In the genomic region with DNA sequence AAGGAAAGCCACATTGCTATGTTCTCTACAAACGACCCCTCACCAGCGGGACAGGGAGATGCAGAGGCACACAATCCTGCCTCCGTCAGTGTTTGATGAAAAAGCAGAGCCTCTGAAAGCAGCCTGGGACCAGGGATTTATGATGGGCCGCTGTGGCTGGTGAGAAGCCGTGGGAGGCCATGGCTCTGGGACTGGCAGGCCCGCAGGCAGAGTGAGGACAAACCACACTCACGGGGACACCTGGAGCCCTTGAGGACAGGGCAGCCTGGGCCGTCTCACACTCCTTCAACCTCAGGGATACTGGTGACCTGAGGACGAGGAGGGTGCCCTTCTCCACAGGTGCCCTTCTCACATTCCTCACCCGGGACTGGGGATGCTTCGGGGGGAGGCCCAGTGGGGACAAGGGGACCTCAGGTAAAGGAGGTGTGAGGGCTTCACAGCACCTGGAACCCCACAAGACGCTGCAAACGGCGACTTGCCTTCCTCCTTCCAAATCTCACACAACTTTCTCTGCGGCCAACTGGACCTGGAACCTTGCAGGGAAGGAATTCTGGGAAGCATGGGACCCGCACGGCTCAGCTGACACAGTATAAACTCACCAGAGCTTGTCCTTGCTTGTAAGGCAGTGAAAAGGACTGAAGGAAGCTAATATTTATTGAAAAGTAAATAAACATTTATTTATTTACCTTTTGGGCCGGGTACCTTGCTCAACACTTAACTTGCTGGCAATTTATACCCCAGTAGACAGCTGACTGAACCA, we compare ENCODE assay signal across 21 cellular contexts. TPM values are rescaled to one million over a fixed set of nuclear protein-coding genes. Genes with fewer than 3 reads are reported as not detected.
DNase-seq lines count a peak whose midpoint lies in the region; ATAC-seq, FAIRE-seq and TF ChIP-seq lines count a peak whose summit lies in the region.
"Had no signal": no experiment of that assay in that cellular context is flagged by ENCODE, and none has a peak within 500 bp of the region (broad histone marks: within the 10 kb centered on the region; RNA-seq: fewer than 3 reads in every experiment).

No MANE protein-coding gene starts in this region.

- H3K4me3 ChIP-seq in HepG2 (replicated peaks in 1 of 3; ENCODE audit: insufficient read depth in 1 of 3, low read depth in 2 of 3, low read length in 3 of 3) (no peak overlapping the region; a peak in 1 of 6 replicates), right lobe of liver (no peak overlapping the region), esophagus muscularis mucosa (no peak overlapping the region)

- TF ChIP-seq CTCF in HepG2 (CRISPR knock-in tag; IDR thresholded peaks at IDR 0.05) (no peak), right lobe of liver (IDR thresholded peaks at IDR 0.05) (no peak), esophagus muscularis mucosa (IDR thresholded peaks at IDR 0.05) (no peak)

- H3K27ac ChIP-seq in HepG2 (ENCODE audit: extremely low read length, insufficient read depth, low read length) (no peak overlapping the region), right lobe of liver (no peak overlapping the region), esophagus muscularis mucosa (replicated peaks in 1 of 4) (no peak overlapping the region)
- H3K27ac ChIP-seq: 22Rv1, C4-2B had no signal

- no peak for DNase-seq in HepG2 (ENCODE audit: low spot score)
- no peak for DNase-seq in right lobe of liver
- DNase-seq in esophagus muscularis mucosa (ENCODE audit: extremely low spot score), result peak; percentile 82
- no peak for DNase-seq in urothelium cell line (ENCODE audit: low spot score)
- no peak for DNase-seq in SKM-1 (lab: John Stamatoyannopoulos, UW; ENCODE audit: unreplicated experiment)
- DNase-seq in NCI-H1930 (lab: John Stamatoyannopoulos, UW), result no peak
- DNase-seq: BE2C; Caco-2; CD4-positive, CD25-positive, alpha-beta regulatory T cell; CD8-positive, alpha-beta T cell; DMS153; DND-41; H9 had no signal

- no peak for TF ChIP-seq POLR2A in HepG2 (IDR thresholded peaks at IDR 0.05; ENCODE audit: insufficient read depth in 1 of 2, low read depth in 2 of 2, low read length in 2 of 2)
- no peak for TF ChIP-seq POLR2A in right lobe of liver (IDR thresholded peaks at IDR 0.05)
- no peak for TF ChIP-seq POLR2A in esophagus muscularis mucosa (IDR thresholded peaks at IDR 0.05; ENCODE audit: low read depth)

- H3K36me3 ChIP-seq in HepG2 (replicated peaks in 1 of 2; ENCODE audit: control insufficient read depth in 1 of 2, insufficient read depth in 2 of 2, low read length in 2 of 2) (no peaks in the 10 kb centered on the region), right lobe of liver (no peaks in the 10 kb centered on the region), esophagus muscularis mucosa (no peaks in the 10 kb centered on the region)
- H3K36me3 ChIP-seq: BE2C had no signal

- no peak overlapping the region for H2AFZ ChIP-seq in HepG2 (ENCODE audit: low read length)

- intact Hi-C loops in HepG2 (cut with micrococcal nuclease; ENCODE audit: unreplicated experiment), result loop anchor here (10.0 kb wide), 2 partner anchors 232 to 502 kb away; no protein-coding TSS in a partner anchor
- intact Hi-C loops in right lobe of liver (cut with DNase I), result no loop called here
- intact Hi-C loops in esophagus muscularis mucosa (cut with DNase I), result loop anchor here (10.0 kb wide), 1 partner anchor 522 kb away; no protein-coding TSS in a partner anchor

- no peak for TF ChIP-seq RAD21 in HepG2 (CRISPR knock-in tag; IDR thresholded peaks at IDR 0.05)

- CTCF ChIA-PET in HepG2 (lab: Yijun Ruan, JAX; ENCODE audit: low intra/inter-chr PET ratio, low total read pairs), result no interaction called here

- no peaks in the 10 kb centered on the region for H3K79me2 ChIP-seq in HepG2 (ENCODE audit: insufficient read depth, low read length)

- no peak overlapping the region for H3K9ac ChIP-seq in HepG2 (ENCODE audit: insufficient read depth, low read depth, low read length)

- no TSS peak for BruUV-seq in HepG2 (replicated peaks; lab: Mats Ljungman, UMichigan)

- POLR2A ChIA-PET in HepG2 (lab: Yijun Ruan, JAX), result no interaction called here

- H3K4me1 ChIP-seq in HepG2 (ENCODE audit: insufficient read depth, low read length), result peaks cover 37% of the 10 kb centered on the region
- peaks cover 0 to 5% (median 2%) of the 10 kb centered on the region in 4 donors for H3K4me1 ChIP-seq in right lobe of liver
- H3K4me1 ChIP-seq in esophagus muscularis mucosa, result peaks cover 7 to 21% (median 16%) of the 10 kb centered on the region in 4 donors
- H3K4me1 ChIP-seq: BE2C had no signal

- WGBS in HepG2 (ENCODE audit: low lambda C conversion rate), result 23% methylated on average over 15 of the region's 18 CpGs
- WGBS in right lobe of liver (ENCODE audit: insufficient coverage, low coverage, low lambda C conversion rate, missing lambda C conversion rate), result 59% methylated on average over 8 of the region's 18 CpGs
- WGBS in esophagus muscularis mucosa, result 92% methylated on average over 15 of the region's 18 CpGs

- TF ChIP-seq EP300 in HepG2 (IDR thresholded peaks at IDR 0.05; ENCODE audit: low read depth in 2 of 2, low read length in 2 of 2) (no peak), HepG2 (CRISPR knock-in tag; IDR thresholded peaks at IDR 0.05; ENCODE audit: borderline replicate concordance) (no peak), esophagus muscularis mucosa (IDR thresholded peaks at IDR 0.05) (no peak)

- ATAC-seq in HepG2, result no peak
- ATAC-seq in right lobe of liver, result no peak
- ATAC-seq: CD8-positive, alpha-beta T cell; HCT116 had no signal

- in situ Hi-C loops in HepG2 (cut with HindIII; ENCODE audit: extremely low pct_ligation_motif_present, low pct_unique_long_range_greater_than_20kb), result loop anchor here (25.0 kb wide), 1 partner anchor 424 kb away; no protein-coding TSS in a partner anchor

- H3K9me3 ChIP-seq in HepG2 (ENCODE audit: low read length), result no peaks in the 10 kb centered on the region
- no peaks in the 10 kb centered on the region for H3K9me3 ChIP-seq in right lobe of liver
- no peaks in the 10 kb centered on the region for H3K9me3 ChIP-seq in esophagus muscularis mucosa
- H3K9me3 ChIP-seq: BE2C, Caco-2 had no signal

- FAIRE-seq in HepG2 (lab: Jason Lieb, UNC) (no peak), urothelium cell line (lab: Jason Lieb, UNC) (peak; percentile 87)
- FAIRE-seq: A204.1, G401.6, GM12892, H1 had no signal

- H3K27me3 ChIP-seq in HepG2 (ENCODE audit: control insufficient read depth in 1 of 2, insufficient read depth in 2 of 2, low read length in 2 of 2), result peaks cover 2 to 9% of the 10 kb centered on the region in 2 experiments; a peak in 3 of 5 replicates
- H3K27me3 ChIP-seq in right lobe of liver, result no peaks in the 10 kb centered on the region
- peaks cover 0 to 3% (median 0%) of the 10 kb centered on the region in 4 donors for H3K27me3 ChIP-seq in esophagus muscularis mucosa
- H3K27me3 ChIP-seq: BE2C had no signal

- H3K4me2 ChIP-seq in HepG2 (ENCODE audit: low read depth, low read length), result peak overlapping the region; percentile 58

- H4K20me1 ChIP-seq in HepG2 (ENCODE audit: insufficient read depth, low read length), result no peaks in the 10 kb centered on the region

TF ChIP-seq in HepG2, 621 proteins besides CTCF, POLR2A, EP300 and RAD21 (continues in another document):
- TF ChIP-seq IKZF4 (CRISPR knock-in tag; IDR thresholded peaks at IDR 0.05; ENCODE audit: borderline replicate concordance, low read depth, not compliant biosample characterization) (no peak), PAWR (CRISPR knock-in tag; IDR thresholded peaks at IDR 0.05; ENCODE audit: borderline replicate concordance) (no peak), ARID2 (CRISPR knock-in tag; IDR thresholded peaks at IDR 0.05; ENCODE audit: borderline replicate concordance) (no peak), POLR2G (IDR thresholded peaks at IDR 0.05; ENCODE audit: low read depth, low read length) (no peak)
- TF ChIP-seq, protein P1, sequence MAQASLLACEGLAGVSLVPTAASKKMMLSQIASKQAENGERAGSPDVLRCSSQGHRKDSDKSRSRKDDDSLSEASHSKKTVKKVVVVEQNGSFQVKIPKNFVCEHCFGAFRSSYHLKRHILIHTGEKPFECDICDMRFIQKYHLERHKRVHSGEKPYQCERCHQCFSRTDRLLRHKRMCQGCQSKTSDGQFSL (CRISPR knock-in tag; IDR thresholded peaks at IDR 0.05), result no peak

RNA-seq across cellular contexts. Expression of a gene that starts 5.3 kb away (rescaled TPM):
- total RNA-seq in HepG2 (2016; rRNA removed; fragmentation: Illumina TruSeq; extraction: Trizol), result 10.4 and 13.6 TPM in 2 replicates
- 6.1 and 8.9 TPM in 2 replicates for total RNA-seq in HepG2 (2016; cell fraction: cytosol; rRNA removed; fragmentation: Illumina TruSeq; extraction: Trizol; ENCODE audit: low read depth)
- total RNA-seq in HepG2 (2016; cell fraction: insoluble cytoplasmic fraction; rRNA removed; fragmentation: Illumina TruSeq; extraction: Trizol), result 12.4 and 15.9 TPM in 2 replicates
- total RNA-seq in HepG2 (2016; cell fraction: membrane; rRNA removed; fragmentation: Illumina TruSeq; extraction: Trizol), result 11.2 and 12.8 TPM in 2 replicates
- 18.3 and 32.5 TPM in 2 replicates for total RNA-seq in HepG2 (2016; cell fraction: nucleus; rRNA removed; fragmentation: Illumina TruSeq; extraction: Trizol)
- 11.8 and 20.9 TPM in 2 replicates for polyA plus RNA-seq in HepG2 (2011; rRNA removed)
- 7.9 and 14.0 TPM in 2 replicates for polyA plus RNA-seq in HepG2 (2011; cell fraction: cytosol; rRNA removed)
- 35.4 and 60.5 TPM in 2 replicates for polyA plus RNA-seq in HepG2 (2011; cell fraction: nucleus; rRNA removed)
- 7.9 and 15.6 TPM in 2 replicates for polyA plus RNA-seq in HepG2 (2012)
- 9.0 and 9.7 TPM in 2 replicates for polyA plus RNA-seq in HepG2 (2016; cell fraction: cytosol; fragmentation: Illumina TruSeq; extraction: Trizol; ENCODE audit: low read depth)
- polyA plus RNA-seq in HepG2 (2016; cell fraction: insoluble cytoplasmic fraction; fragmentation: Illumina TruSeq; extraction: Trizol; ENCODE audit: low read depth), result 12.7 and 13.9 TPM in 2 replicates
- polyA plus RNA-seq in HepG2 (2016; cell fraction: membrane; fragmentation: Illumina TruSeq; extraction: Trizol; ENCODE audit: low read depth), result 12.9 and 14.9 TPM in 2 replicates
- polyA plus RNA-seq in HepG2 (2016; cell fraction: nucleus; fragmentation: Illumina TruSeq; extraction: Trizol; ENCODE audit: insufficient read depth, low read depth), result 20.5 and 30.2 TPM in 2 replicates
- 0.19 and 17.1 TPM in 2 replicates for polyA minus RNA-seq in HepG2 (2011; rRNA and poly(A)+ RNA removed; ENCODE audit: low replicate concordance)
- 5.8 and 10.2 TPM in 2 replicates for polyA minus RNA-seq in HepG2 (2011; cell fraction: cytosol; rRNA and poly(A)+ RNA removed)
- polyA minus RNA-seq in HepG2 (2011; cell fraction: nucleus; rRNA and poly(A)+ RNA removed), result 34.9 and 52.0 TPM in 2 replicates
- 10 to 100 TPM; 10.6 to 66.4 (median 18.7) TPM for total RNA-seq in right lobe of liver
- 10 to 100 TPM; 20.4 to 40.4 (median 35.3) TPM for total RNA-seq in esophagus muscularis mucosa
- polyA plus RNA-seq: AG04450 had no signal

Comparison
In these comparisons a context has a peak if more than half of its experiments do, and no peak if none do; other contexts are left out.
1. intact Hi-C loops: an anchor here in HepG2 (10.0 kb wide) and esophagus muscularis mucosa (10.0 kb wide); none called in right lobe of liver.